Comparison of ENCODE assay signal across 10 cellular contexts in the genomic region with DNA sequence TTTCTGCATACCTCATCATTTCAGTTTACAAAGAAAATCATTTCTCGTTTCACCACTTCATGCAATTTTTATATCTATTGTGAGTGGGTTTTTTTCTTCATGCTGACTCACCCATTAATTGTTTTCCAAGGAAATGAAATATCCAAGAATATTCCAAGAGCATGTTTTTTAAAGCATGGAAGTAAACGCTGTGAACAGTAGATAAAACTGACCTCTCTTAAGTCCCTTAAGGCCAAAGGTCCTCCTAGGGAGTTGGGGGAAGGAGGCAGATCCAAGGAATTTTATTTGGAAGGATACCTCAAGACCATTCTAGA. TPM values are rescaled to one million over a fixed set of nuclear protein-coding genes. Genes with fewer than 3 reads are reported as not detected.
DNase-seq lines count a peak whose midpoint lies in the region; ATAC-seq and TF ChIP-seq lines count a peak whose summit lies in the region.
"Had no signal": no experiment of that assay in that cellular context is flagged by ENCODE, and none has a peak within 500 bp of the region (broad histone marks: within the 10 kb centered on the region; RNA-seq: fewer than 3 reads in every experiment).

No MANE protein-coding gene starts in this region.

- H3K36me3 Mint-ChIP-seq in naive thymus-derived CD8-positive, alpha-beta T cell, result peaks cover 0 to 4% (median 3%) of the 10 kb centered on the region in 3 donors

- H3K4me3 Mint-ChIP-seq in naive thymus-derived CD8-positive, alpha-beta T cell, result peak overlapping the region; percentile 38 to 87 (median 72)

- H3K27me3 Mint-ChIP-seq in naive thymus-derived CD8-positive, alpha-beta T cell, result peaks cover 41 to 86% (median 62%) of the 10 kb centered on the region in 5 donors

- TF ChIP-seq CTCF in AG10803 (conservative IDR thresholded peaks at IDR 0.05; ENCODE audit: low read length), result no peak

- H3K36me3 ChIP-seq in MG63, result no peaks in the 10 kb centered on the region

- H3K27me3 ChIP-seq in MG63, result no peaks in the 10 kb centered on the region

- POLR2A ChIA-PET in naive thymus-derived CD8-positive, alpha-beta T cell (lab: Charles Lee), result no interaction called here

- H3K27ac ChIP-seq in cingulate gyrus (ENCODE audit: low read depth, low read length), result peak overlapping the region; percentile 83
- H3K27ac ChIP-seq: HL-60 had no signal

- peak overlapping the region in 3 of 10 donors; percentile 20 to 68 (median 57) for H3K27ac Mint-ChIP-seq in naive thymus-derived CD8-positive, alpha-beta T cell

- ATAC-seq in naive thymus-derived CD8-positive, alpha-beta T cell, result no peak
- ATAC-seq in GM18502 (IDR thresholded peaks at IDR 0.05; ENCODE audit: poor library complexity, unreplicated experiment) (no peak), HG03280 (IDR thresholded peaks at IDR 0.05; ENCODE audit: unreplicated experiment) (no peak)
- ATAC-seq in activated CD4-positive, CD25-positive, alpha-beta regulatory T cell treated with anti-CD3 and anti-CD28 coated beads, Interleukin-2, amount 50 U/mL, for 24 hours, result no peak

- peaks cover 0 to 4% (median 0%) of the 10 kb centered on the region in 9 donors for H3K9me3 Mint-ChIP-seq in naive thymus-derived CD8-positive, alpha-beta T cell

- H3K4me3 ChIP-seq in AG10803 (ENCODE audit: low read length), result peak overlapping the region; percentile 73
- peak overlapping the region; percentile 60 for H3K4me3 ChIP-seq in MG63

- H3K9me3 ChIP-seq in MG63, result no peaks in the 10 kb centered on the region

- H3K4me1 Mint-ChIP-seq in naive thymus-derived CD8-positive, alpha-beta T cell, result peaks cover 8 to 31% (median 27%) of the 10 kb centered on the region in 4 donors

- DNase-seq in AG10803 (ENCODE audit: low read depth) (no peak), MG63 (no peak), NCI-H526 treated with DMSO at 0.1 percent for 48 hours (lab: John Stamatoyannopoulos, UW) (no peak)
- no peak for DNase-seq in naive thymus-derived CD8-positive, alpha-beta T cell
- DNase-seq: activated CD8-positive, alpha-beta memory T cell treated with anti-CD3 and anti-CD28 coated beads, Interleukin-2, amount 50 U/mL, for 4 hours had no signal

RNA-seq across cellular contexts. Expression of a gene that starts 2.6 kb away (rescaled TPM):
- 28.1 and 36.1 TPM in 2 replicates for total RNA-seq in MG63 (2014; rRNA removed; shearing (Covaris generic); ENCODE audit: low replicate concordance)
- 1 to 10 TPM in 1 of 2 experiments, under 1 TPM in 1; 0.44 to 1.9 TPM for total RNA-seq in naive thymus-derived CD8-positive, alpha-beta T cell
- not detected for polyA plus RNA-seq in naive thymus-derived CD8-positive, alpha-beta T cell

RNA-seq across cellular contexts. Expression of a gene that starts 39.8 kb away (rescaled TPM):
- 296 and 355 TPM in 2 replicates for total RNA-seq in MG63 (2014; rRNA removed; shearing (Covaris generic); ENCODE audit: low replicate concordance)
- under 1 TPM in 1 of 2 experiments, not detected in 1; 0.49 TPM for total RNA-seq in naive thymus-derived CD8-positive, alpha-beta T cell
- polyA plus RNA-seq in naive thymus-derived CD8-positive, alpha-beta T cell, result not detected

Comparison
In these comparisons a context has a peak if more than half of its experiments do, and no peak if none do; other contexts are left out.
1. RNA of a gene that starts 2.6 kb away (total RNA-seq): 28.1 to 36.1 TPM in MG63; 0.44 to 1.9 TPM in naive thymus-derived CD8-positive, alpha-beta T cell; every median in the first group is over 10 times any median in the second.
2. RNA of a gene that starts 39.8 kb away (total RNA-seq): 296 to 355 TPM in MG63; 0.49 TPM in naive thymus-derived CD8-positive, alpha-beta T cell; every median in the first group is over 100 times any median in the second.